In genomic region chr19:33488826-33489225, GRCh38 we compare ENCODE assay signal across 20 cellular contexts.
"Had no signal": no experiment of that assay in that cellular context is flagged by ENCODE, and none has a peak within 500 bp of the region (broad histone marks: within the 10 kb centered on the region; RNA-seq: fewer than 3 reads in every experiment).

No MANE protein-coding gene starts in this region.

- H3K4me1 Mint-ChIP-seq: WTC11 had no signal

- DNase-seq: activated CD4-positive, alpha-beta T cell treated with anti-CD3 and anti-CD28 coated beads, Interleukin-2, amount 50 U/mL, for 48 hours; activated gamma-delta T cell; activated naive CD4-positive, alpha-beta T cell treated with anti-CD3 and anti-CD28 coated beads, Interleukin-2, amount 50 U/mL, for 16 hours; activated T-cell treated with anti-CD3 and anti-CD28 coated beads, Interleukin-2, amount 50 U/mL, for 72 hours; heart right ventricle; islet precursor cell; midbrain; natural killer cell; stimulated activated CD4-positive, alpha-beta T cell treated with anti-CD3 and anti-CD28 coated beads, Interleukin-1b, Interleukin-23, amount 100 ng/mL, for 48 hours; T1000; testis; trophoblast cell had no signal

- H3K4me1 ChIP-seq: ascending aorta, breast epithelium, prostate gland, testis, vagina had no signal

- H3K4me3 Mint-ChIP-seq: activated T-cell treated with anti-CD3 and anti-CD28 coated beads, Interleukin-2, amount 50 U/mL, for 72 hours; natural killer cell; T-helper 1 cell treated with Interleukin-12 subunit alpha and Interleukin-12 subunit beta and Interleukin-4 antibody, amounts not matched to agents 30 μg/mL and 1 μg/mL, for 36 hours; WTC11 had no signal

- H3K36me3 ChIP-seq: breast epithelium, prostate gland, vagina had no signal

- H3K4me3 ChIP-seq: ascending aorta, breast epithelium, coronary artery, heart right ventricle, prostate gland, testis, vagina had no signal

- H3K27ac ChIP-seq: ascending aorta, breast epithelium, coronary artery, epithelial cell of prostate, heart right ventricle, prostate gland, testis, vagina had no signal

- H3K36me3 Mint-ChIP-seq: natural killer cell, WTC11 had no signal

- H3K9me3 ChIP-seq: breast epithelium, prostate gland, testis, vagina had no signal

- H3K9me3 Mint-ChIP-seq: natural killer cell; T-helper 1 cell treated with Interleukin-12 subunit alpha and Interleukin-12 subunit beta and Interleukin-4 antibody, amounts not matched to agents 30 μg/mL and 1 μg/mL, for 36 hours; WTC11 had no signal

- H3K27ac Mint-ChIP-seq: activated T-cell treated with anti-CD3 and anti-CD28 coated beads, Interleukin-2, amount 50 U/mL, for 72 hours; natural killer cell; T-helper 1 cell treated with Interleukin-12 subunit alpha and Interleukin-12 subunit beta and Interleukin-4 antibody, amounts not matched to agents 30 μg/mL and 1 μg/mL, for 36 hours; WTC11 had no signal

- H3K27me3 ChIP-seq: ascending aorta, breast epithelium, heart right ventricle, testis, vagina had no signal

- ATAC-seq: activated T-cell treated with anti-CD3 and anti-CD28 coated beads, Interleukin-2, amount 50 U/mL, for 72 hours; heart right ventricle; natural killer cell; WTC11 had no signal
